ENCODE assay signal across 8 cellular contexts in genomic region chr5:148730955-148731898, GRCh38.
DNase-seq lines count a peak whose midpoint lies in the region; ATAC-seq and TF ChIP-seq lines count a peak whose summit lies in the region.

No MANE protein-coding gene starts in this region.

- H3K27me3 ChIP-seq in BJ (ENCODE audit: control insufficient read depth, insufficient read depth, low read length): no peaks in the 10 kb centered on the region; the same call in 1 of the 2 replicates
- H3K27me3 ChIP-seq in left lung: no peaks in the 10 kb centered on the region

- peaks cover 0 to 10% of the 10 kb centered on the region in 2 donors for H3K4me1 ChIP-seq in left lung

- ATAC-seq in HG03342 (IDR thresholded peaks at IDR 0.05; ENCODE audit: unreplicated experiment) (peak; percentile 95), left lung (peak; percentile 93)
- ATAC-seq in activated CD4-positive, CD25-positive, alpha-beta regulatory T cell treated with anti-CD3 and anti-CD28 coated beads, Interleukin-2, amount 50 U/mL, for 24 hours: peak; percentile 81 to 84

- H3K36me3 ChIP-seq in BJ (ENCODE audit: control insufficient read depth, insufficient read depth, low read length) (no peaks in the 10 kb centered on the region), left lung (no peaks in the 10 kb centered on the region)

- H3K9me3 ChIP-seq in left lung: no peaks in the 10 kb centered on the region

- H3K4me3 ChIP-seq in BJ (ENCODE audit: low read depth, low read length) (no peak overlapping the region), left lung (no peak overlapping the region)

- intact Hi-C loops in left lung (cut with DNase I): loop anchor here in 1 of 2 donors (10.0 kb wide), 3 partner anchors 286 to 384 kb away; no protein-coding TSS in a partner anchor

- H3K27ac ChIP-seq in left lung: no peak overlapping the region

- POLR2A ChIA-PET in BJ (lab: Charles Lee): no interaction called here

- CTCF ChIA-PET in BJ (lab: Yijun Ruan, JAX): interaction anchor here (0.6 to 17.0 kb wide), 57 partner anchors 11 to 791 kb away, joined by 3 to 329 read pairs (median 4); no protein-coding TSS in a partner anchor

- TF ChIP-seq CTCF in BJ (IDR thresholded peaks at IDR 0.05; ENCODE audit: insufficient read depth, low read depth, low read length): peak; percentile 93
- TF ChIP-seq CTCF in left lung (IDR thresholded peaks at IDR 0.05): peak; percentile 85 to 92

- DNase-seq in BJ (ENCODE audit: low read depth): peak; percentile 34
- DNase-seq in GM19238 (ENCODE audit: insufficient read length, low spot score): peak; percentile 20
- peak; percentile 68 to 83 for DNase-seq in NCI-H446 (lab: John Stamatoyannopoulos, UW)
- DNase-seq in cerebellum (ENCODE audit: low spot score): peak; percentile 55
- DNase-seq in left lung: peak in 1 of 2 donors; percentile 64
- DNase-seq in stimulated activated CD4-positive, alpha-beta T cell treated with anti-CD3 and anti-CD28 coated beads, TNF-alpha, amount 100 ng/mL, for 1 hour (ENCODE audit: low read depth in 3 of 3, low spot score in 1 of 3): peak; percentile 14 to 32 (median 16)
